ENCODE assay signal across 12 cellular contexts in the genomic region with DNA sequence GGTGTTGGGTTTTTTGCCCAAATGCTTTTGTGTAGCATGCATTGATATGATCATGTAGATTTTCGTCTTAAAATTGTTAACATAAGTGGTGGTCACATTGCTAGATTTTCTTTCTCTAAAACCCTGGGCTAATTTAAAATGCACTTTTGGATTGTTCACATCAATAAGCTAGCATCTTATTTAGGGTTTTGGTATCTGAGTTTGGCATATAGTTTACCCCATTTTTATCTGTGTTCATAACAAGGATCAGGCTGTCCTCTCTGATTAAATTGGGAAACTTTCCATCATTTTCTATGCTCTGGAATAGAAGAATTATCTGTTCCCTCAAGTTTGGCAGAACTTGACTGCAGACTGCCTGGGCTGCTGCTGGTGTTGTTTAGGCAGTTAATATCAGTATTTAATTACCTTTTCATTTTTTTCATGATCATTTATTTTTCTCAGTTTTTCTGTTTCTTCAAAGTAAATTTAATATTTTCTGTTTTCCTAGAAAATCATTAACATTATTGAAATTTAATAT. TPM values are rescaled to one million over a fixed set of nuclear protein-coding genes. Genes with fewer than 3 reads are reported as not detected.
DNase-seq lines count a peak whose midpoint lies in the region; ATAC-seq and TF ChIP-seq lines count a peak whose summit lies in the region.
"Had no signal": no experiment of that assay in that cellular context is flagged by ENCODE, and none has a peak within 500 bp of the region (broad histone marks: within the 10 kb centered on the region; RNA-seq: fewer than 3 reads in every experiment).

No MANE protein-coding gene starts in this region.

- H3K36me3 Mint-ChIP-seq in WTC11 (no peaks in the 10 kb centered on the region), type B pancreatic cell (no peaks in the 10 kb centered on the region)
- H3K36me3 Mint-ChIP-seq: CD14-positive monocyte had no signal

- H3K9me3 Mint-ChIP-seq in WTC11 (no peaks in the 10 kb centered on the region), type B pancreatic cell (no peaks in the 10 kb centered on the region)

- H3K36me3 ChIP-seq in left ventricle myocardium inferior (no peaks in the 10 kb centered on the region), right atrium auricular region (no peaks in the 10 kb centered on the region), thyroid gland (no peaks in the 10 kb centered on the region)

- H3K4me3 ChIP-seq in left ventricle myocardium inferior (peak overlapping the region; percentile 87), right atrium auricular region (peak overlapping the region in 1 of 2 donors; percentile 87), thyroid gland (replicated peaks in 1 of 3) (no peak overlapping the region)
- H3K4me3 ChIP-seq: smooth muscle cell had no signal

- H3K9me3 ChIP-seq in left ventricle myocardium inferior (replicated peaks), result no peaks in the 10 kb centered on the region
- no peaks in the 10 kb centered on the region for H3K9me3 ChIP-seq in right atrium auricular region
- no peaks in the 10 kb centered on the region for H3K9me3 ChIP-seq in thyroid gland

- intact Hi-C loops in left ventricle myocardium inferior (cut with micrococcal nuclease) (no loop called here), thyroid gland (cut with DNase I) (loop anchor here (10.0 kb wide), 1 partner anchor 84 kb away; no protein-coding TSS in a partner anchor)

- H3K4me3 Mint-ChIP-seq in WTC11 (peak overlapping the region; percentile 86), type B pancreatic cell (peak overlapping the region; percentile 94)

- H3K27ac Mint-ChIP-seq in WTC11 (no peak overlapping the region), type B pancreatic cell (no peak overlapping the region)

- peaks cover 15% of the 10 kb centered on the region for H3K4me1 Mint-ChIP-seq in WTC11
- peaks cover 4% of the 10 kb centered on the region for H3K4me1 Mint-ChIP-seq in type B pancreatic cell (ENCODE audit: unreplicated experiment)

- TF ChIP-seq CTCF in left ventricle myocardium inferior (IDR thresholded peaks at IDR 0.05; ENCODE audit: borderline replicate concordance) (no peak), right atrium auricular region (IDR thresholded peaks at IDR 0.05) (no peak), WTC11 (IDR thresholded peaks at IDR 0.05) (no peak), type B pancreatic cell (conservative IDR thresholded peaks at IDR 0.05) (no peak), thyroid gland (IDR thresholded peaks at IDR 0.05) (no peak)

- WGBS in thyroid gland, 2 donors, result 74 to 89% methylated on average over 1 of the region's 1 CpG

- H3K4me1 ChIP-seq in left ventricle myocardium inferior (peaks cover 18% of the 10 kb centered on the region), right atrium auricular region (peaks cover 0 to 11% of the 10 kb centered on the region in 2 donors), thyroid gland (peaks cover 0 to 3% of the 10 kb centered on the region in 2 donors)

- TF ChIP-seq POLR2A in thyroid gland (IDR thresholded peaks at IDR 0.05), result no peak

- H3K27ac ChIP-seq in left ventricle myocardium inferior (replicated peaks) (peak overlapping the region; percentile 87), right atrium auricular region (peak overlapping the region in 1 of 2 donors; percentile 91), layer of hippocampus (ENCODE audit: low read depth, low read length) (peak overlapping the region; percentile 75), thyroid gland (peak overlapping the region in 1 of 3 donors; percentile 66)

- H3K27me3 Mint-ChIP-seq in WTC11 (ENCODE audit: low read depth) (peaks cover 44% of the 10 kb centered on the region), type B pancreatic cell (peaks cover 66% of the 10 kb centered on the region)

- POLR2A ChIA-PET in WTC11 (lab: Charles Lee), result no interaction called here

- CTCF ChIA-PET in WTC11 (lab: Charles Lee), result interaction anchor here (0.8 to 3.3 kb wide), 10 partner anchors 17 to 648 kb away, joined by 3 to 52 read pairs (median 8); a partner anchor contains a TSS

- peaks cover 65% of the 10 kb centered on the region for H3K27me3 ChIP-seq in left ventricle myocardium inferior (ENCODE audit: low read depth)
- H3K27me3 ChIP-seq in right atrium auricular region, result no peaks in the 10 kb centered on the region
- no peaks in the 10 kb centered on the region for H3K27me3 ChIP-seq in layer of hippocampus (ENCODE audit: control insufficient read depth, insufficient read depth, low read length)
- H3K27me3 ChIP-seq in thyroid gland, result no peaks in the 10 kb centered on the region

- DNase-seq in left ventricle myocardium inferior (no peak), right atrium auricular region (ENCODE audit: low spot score) (no peak), WTC11 (ENCODE audit: low spot score) (no peak), type B pancreatic cell (ENCODE audit: extremely low spot score, unreplicated experiment) (no peak), thyroid gland (no peak), activated gamma-delta T cell treated with Interleukin-2 at 50 U/mL for 16 hours (no peak), ecto neural progenitor cell (ENCODE audit: low spot score) (no peak)
- DNase-seq: activated CD8-positive, alpha-beta memory T cell treated with anti-CD3 and anti-CD28 coated beads, Interleukin-2, amount 50 U/mL, for 4 hours; NCI-H1048 had no signal

- no peak for ATAC-seq in WTC11

TF ChIP-seq in WTC11, 78 proteins besides CTCF, POLR2A, EP300 and RAD21:
- TF ChIP-seq GRHL2 (CRISPR knock-in tag; IDR thresholded peaks at IDR 0.05; ENCODE audit: insufficient replicate concordance, severe bottlenecking), result no peak
- TF ChIP-seq SOX15 (CRISPR knock-in tag; IDR thresholded peaks at IDR 0.05), result no peak

RNA-seq across cellular contexts. Expression of a gene that starts 1.8 kb away (rescaled TPM):
- total RNA-seq in left ventricle myocardium inferior, result 10.6 TPM
- 10 to 100 TPM; 10.3 to 13.5 TPM for total RNA-seq in right atrium auricular region
- total RNA-seq in WTC11 (2021), result 91.9 to 103 TPM (median 93.4 TPM) in 3 replicates
- total RNA-seq in type B pancreatic cell (ENCODE audit: low replicate concordance), result 19.5 and 38.0 TPM in 2 replicates
- 10 to 100 TPM; 19.8 to 41.5 (median 24.4) TPM for total RNA-seq in thyroid gland

RNA-seq across cellular contexts. Expression of a gene that starts 33.3 kb away (rescaled TPM):
- total RNA-seq in left ventricle myocardium inferior (12.9 TPM), right atrium auricular region (10 to 100 TPM; 14.4 to 16.5 TPM), WTC11 (2021) (29.9 to 33.6 TPM (median 33.2 TPM) in 3 replicates), type B pancreatic cell (ENCODE audit: low replicate concordance) (30.3 and 31.3 TPM in 2 replicates), thyroid gland (10 to 100 TPM; 34.6 to 65.0 (median 42.0) TPM)
